13 cellular contexts compared by ENCODE assay signal in genomic region chr3:98906230-98906629, GRCh38. TPM values are rescaled to one million over a fixed set of nuclear protein-coding genes. Genes with fewer than 3 reads are reported as not detected.
DNase-seq lines count a peak whose midpoint lies in the region; ATAC-seq, FAIRE-seq and TF ChIP-seq lines count a peak whose summit lies in the region.
"Had no signal": no experiment of that assay in that cellular context is flagged by ENCODE, and none has a peak within 500 bp of the region (broad histone marks: within the 10 kb centered on the region; RNA-seq: fewer than 3 reads in every experiment).

No MANE protein-coding gene starts in this region.

- peak overlapping the region; percentile 67 for H3K27ac ChIP-seq in PC-3 (ENCODE audit: low read length)
- H3K27ac ChIP-seq: C4-2B had no signal

- H3K4me3 ChIP-seq in PC-3 (ENCODE audit: low read length): peak overlapping the region; percentile 21; the same call in 1 of the 2 replicates

- intact Hi-C loops in PC-3 (cut with micrococcal nuclease): loop anchor here (1.0 to 2.0 kb wide), 2 partner anchors 17 to 55 kb away; no protein-coding TSS in a partner anchor

- ATAC-seq in PC-3 (peak; percentile 19), HG02623 (IDR thresholded peaks at IDR 0.05; ENCODE audit: unreplicated experiment) (no peak)

- no peak overlapping the region for H2AFZ ChIP-seq in PC-3 (ENCODE audit: low read length)

- peak; percentile 77 for FAIRE-seq in endometrium (lab: Jason Lieb, UNC)

- POLR2A ChIA-PET in PC-3 (lab: Charles Lee; ENCODE audit: unreplicated experiment): no interaction called here

- BruUV-seq in PC-3 (replicated peaks; lab: Mats Ljungman, UMichigan): no TSS peak

- H3K4me2 ChIP-seq in PC-3 (ENCODE audit: low read length): peak overlapping the region; percentile 55

- TF ChIP-seq CTCF in PC-3 (conservative IDR thresholded peaks at IDR 0.05; ENCODE audit: low read depth, low read length): no peak

- CTCF ChIA-PET in PC-3 (lab: Charles Lee): no interaction called here

- H4K20me1 ChIP-seq in PC-3 (ENCODE audit: low read length): no peaks in the 10 kb centered on the region

- H3K9me3 ChIP-seq in PC-3 (ENCODE audit: low read length): no peaks in the 10 kb centered on the region

- DNase-seq in AG20443 (ENCODE audit: low spot score) (peak; percentile 60), PC-3 (peak; percentile 89), myocyte (ENCODE audit: low read depth) (peak; percentile 41), NCI-H2029 (lab: John Stamatoyannopoulos, UW) (no peak), DMS53 (lab: John Stamatoyannopoulos, UW) (no peak), erythroblast (lab: John Stamatoyannopoulos, UW) (no peak)
- DNase-seq: activated T-cell treated with anti-CD3 and anti-CD28 coated beads, Interleukin-2, amount 50 U/mL, for 24 hours; NK-92 treated with Interleukin-12 subunit alpha and Interleukin-12 subunit beta, amount 100 ng/mL, for 24 hours; stimulated activated CD4-positive, alpha-beta T cell treated with anti-CD3 and anti-CD28 coated beads, Interleukin-4, amount 100 ng/mL, for 1 hour; stimulated activated naive CD4-positive, alpha-beta T cell had no signal

- H3F3A ChIP-seq in PC-3 (ENCODE audit: low read length, unreplicated experiment): peaks cover 6% of the 10 kb centered on the region

- H3K4me1 ChIP-seq in PC-3 (ENCODE audit: insufficient read depth, low read length): peaks cover 43% of the 10 kb centered on the region

- H3K9me2 ChIP-seq in PC-3 (replicated peaks; ENCODE audit: low read length): no peaks in the 10 kb centered on the region

- H3K36me3 ChIP-seq in PC-3 (ENCODE audit: low read depth, low read length): peaks cover 4% of the 10 kb centered on the region; the same call in 1 of the 2 replicates

- no peaks in the 10 kb centered on the region for H3K27me3 ChIP-seq in PC-3 (ENCODE audit: low read length)

- TF ChIP-seq POLR2A in erythroblast (IDR thresholded peaks at IDR 0.05; ENCODE audit: low read length): no peak

- peak overlapping the region; percentile 30 for H3K9ac ChIP-seq in PC-3 (ENCODE audit: low read length)

- peaks cover 35% of the 10 kb centered on the region for H3K79me2 ChIP-seq in PC-3 (ENCODE audit: low read length)

RNA-seq across cellular contexts. Expression of gene DCBLD2, which starts 4.7 kb away (rescaled TPM):
- 265 and 307 TPM in 2 replicates for total RNA-seq in PC-3 (2014; rRNA removed)
- 85.1 and 88.2 TPM in 2 replicates for total RNA-seq in myocyte
- 32.5 TPM for polyA plus RNA-seq in myocyte (2012)

Comparison
In these comparisons a context has a peak if more than half of its experiments do, and no peak if none do; other contexts are left out.
1. DNase-seq: peak in AG20443 (single experiment), PC-3 (single experiment) and myocyte (single experiment); none in NCI-H2029 (single experiment), DMS53 (single experiment) and erythroblast (0 of 2).